In genomic region chr13:50074843-50075242, GRCh38 we compare ENCODE assay signal across 13 cellular contexts. TPM values are rescaled to one million over a fixed set of nuclear protein-coding genes. Genes with fewer than 3 reads are reported as not detected.
DNase-seq lines count a peak whose midpoint lies in the region; ATAC-seq, FAIRE-seq and TF ChIP-seq lines count a peak whose summit lies in the region.
"Had no signal": no experiment of that assay in that cellular context is flagged by ENCODE, and none has a peak within 500 bp of the region (broad histone marks: within the 10 kb centered on the region; RNA-seq: fewer than 3 reads in every experiment).

No MANE protein-coding gene starts in this region.

- H3K4me3 ChIP-seq in KMS-11 (IDR thresholded peaks at IDR 0.05; ENCODE audit: insufficient read depth, low read depth, low read length) (no peak overlapping the region), tibial nerve (no peak overlapping the region)
- H3K4me3 ChIP-seq: uterus had no signal

- no peak for TF ChIP-seq EP300 in tibial nerve (IDR thresholded peaks at IDR 0.05)

- peak overlapping the region; percentile 90 for H3K4me2 ChIP-seq in KMS-11

- peak; percentile 75 for FAIRE-seq in GM18507 (lab: Jason Lieb, UNC)

- H3K27me3 ChIP-seq in KMS-11 (ENCODE audit: insufficient read depth, low read depth) (no peaks in the 10 kb centered on the region), tibial nerve (no peaks in the 10 kb centered on the region)
- H3K27me3 ChIP-seq: neutrophil, uterus had no signal

- TF ChIP-seq CTCF in KMS-11 (conservative IDR thresholded peaks at IDR 0.05; ENCODE audit: low read depth, low read length) (no peak), tibial nerve (IDR thresholded peaks at IDR 0.05) (no peak)

- H3K9me3 ChIP-seq in tibial nerve = no peaks in the 10 kb centered on the region
- H3K9me3 ChIP-seq: neutrophil, uterus had no signal

- no peak overlapping the region for H2AFZ ChIP-seq in KMS-11 (ENCODE audit: low read depth)

- H3K4me1 ChIP-seq in KMS-11 (ENCODE audit: low read depth, poor library complexity, severe bottlenecking) = peaks cover 82% of the 10 kb centered on the region
- H3K4me1 ChIP-seq in tibial nerve = peaks cover 0 to 76% (median 14%) of the 10 kb centered on the region in 4 donors

- peaks cover 100% of the 10 kb centered on the region for H3K79me2 ChIP-seq in KMS-11 (ENCODE audit: insufficient read depth, low read depth)

- H3K27ac ChIP-seq in KMS-11 (peak overlapping the region; percentile 34; the same call in 1 of the 2 replicates), tibial nerve (peak overlapping the region in 2 of 4 donors; percentile 89 to 96)

- peaks cover 81% of the 10 kb centered on the region for H4K20me1 ChIP-seq in KMS-11 (ENCODE audit: insufficient read depth)

- DNase-seq in GM18507 (ENCODE audit: extremely low spot score, insufficient read length, low read depth) (no peak), myocyte (ENCODE audit: low read depth) (peak; percentile 27), tibial nerve (ENCODE audit: low spot score in 2 of 2) (no peak), COLO668 (lab: John Stamatoyannopoulos, UW; ENCODE audit: unreplicated experiment) (no peak), SKM-1 treated with dmso at 0.1 percent for 144 hours (lab: John Stamatoyannopoulos, UW; ENCODE audit: unreplicated experiment) (no peak), occipital lobe (lab: John Stamatoyannopoulos, UW) (no peak)
- DNase-seq: activated B cell treated with CpG ODN at 0.5 μM for 24 hours; activated naive CD8-positive, alpha-beta T cell treated with anti-CD3 and anti-CD28 coated beads, Interleukin-2, amount 10 ng/mL, durations not matched to agents 7 days and 5 days; NCI-H1694; uterus had no signal

- H3K36me3 ChIP-seq in KMS-11 (ENCODE audit: insufficient read depth) (peaks cover 6% of the 10 kb centered on the region; the same call in 1 of the 2 replicates), tibial nerve (no peaks in the 10 kb centered on the region)
- H3K36me3 ChIP-seq: neutrophil, uterus had no signal

- 78 to 82% methylated on average over 1 of the region's 1 CpG for WGBS in tibial nerve, 2 donors

- no peak for TF ChIP-seq POLR2A in tibial nerve (IDR thresholded peaks at IDR 0.05)

- peak; percentile 50 for ATAC-seq in GM21526 (IDR thresholded peaks at IDR 0.05; ENCODE audit: low FRiP score, unreplicated experiment)

- no peak overlapping the region for H3K9ac ChIP-seq in KMS-11

RNA-seq across cellular contexts. Expression of gene KCNRG, which starts 59.6 kb away (rescaled TPM):
- total RNA-seq in myocyte = 2.8 TPM in 1 of 2 replicates, not detected in the other
- 0.64 TPM for polyA plus RNA-seq in myocyte (2012)
- total RNA-seq in tibial nerve = 1 to 10 TPM in 2 of 4 donors, under 1 TPM in 2; 0.60 to 2.4 (median 1.6) TPM
- total RNA-seq in occipital lobe = 20.7 TPM
